8 cellular contexts compared by ENCODE assay signal in genomic region chr1:154669464-154670282, GRCh38.
DNase-seq lines count a peak whose midpoint lies in the region; ATAC-seq, FAIRE-seq and TF ChIP-seq lines count a peak whose summit lies in the region.

No MANE protein-coding gene starts in this region.

- intact Hi-C loops in kidney (cut with DNase I): loop anchor here (5.0 kb wide), 1 partner anchor 208 kb away; no protein-coding TSS in a partner anchor

- DNase-seq in COLO668 (lab: John Stamatoyannopoulos, UW; ENCODE audit: unreplicated experiment): peak; percentile 64
- peak; percentile 56 for DNase-seq in HFFc6
- DNase-seq in NCI-H2196 treated with DMSO at 0.1 percent for 48 hours (lab: John Stamatoyannopoulos, UW; ENCODE audit: unreplicated experiment): peak; percentile 70
- DNase-seq in activated CD4-positive, CD25-positive, alpha-beta regulatory T cell (lab: John Stamatoyannopoulos, UW): peak; percentile 6 to 32 (median 24)
- peak; percentile 80 to 87 for DNase-seq in cardiac fibroblast (ENCODE audit: low read depth in 2 of 2)
- DNase-seq in kidney: peak; percentile 80
- peak; percentile 77 for DNase-seq in stimulated activated CD4-positive, alpha-beta T cell treated with anti-CD3 and anti-CD28 coated beads, Interleukin-1b, Interleukin-23, amount 100 ng/mL, for 48 hours

- H3K4me1 ChIP-seq in kidney (ENCODE audit: control insufficient read depth in 1 of 2, insufficient read depth in 1 of 2, low read depth in 1 of 2, low read length in 2 of 2): no peaks in the 10 kb centered on the region

- FAIRE-seq in kidney (lab: Jason Lieb, UNC): no peak

- H3K36me3 Mint-ChIP-seq in HFFc6 (ENCODE audit: low read depth): no peaks in the 10 kb centered on the region

- ATAC-seq in HG03039 (IDR thresholded peaks at IDR 0.05; ENCODE audit: unreplicated experiment): no peak

- no peaks in the 10 kb centered on the region for H3K9me3 ChIP-seq in kidney (ENCODE audit: control insufficient read depth in 1 of 2, low read length in 2 of 2)

- no peak overlapping the region for H3K9ac ChIP-seq in kidney (ENCODE audit: low read length in 2 of 2)

- TF ChIP-seq CTCF in HFFc6 (IDR thresholded peaks at IDR 0.05) (peak; percentile 84), cardiac fibroblast (IDR thresholded peaks at IDR 0.05; ENCODE audit: low read depth, low read length) (peak; percentile 86), kidney (IDR thresholded peaks at IDR 0.05; ENCODE audit: borderline replicate concordance, extremely low read depth, insufficient read depth) (peak; percentile 86)

- H3K4me3 ChIP-seq in cardiac fibroblast (replicated peaks in 1 of 2; ENCODE audit: low read depth in 2 of 2, low read length in 2 of 2) (no peak overlapping the region), kidney (ENCODE audit: low read length in 2 of 2) (no peak overlapping the region)

- H3K27ac Mint-ChIP-seq in HFFc6: no peak overlapping the region

- H3K27ac ChIP-seq in kidney (ENCODE audit: low read depth in 2 of 2, low read length in 2 of 2): no peak overlapping the region

- no peaks in the 10 kb centered on the region for H3K4me1 Mint-ChIP-seq in HFFc6 (ENCODE audit: low read depth)

- no peak overlapping the region for H3K4me3 Mint-ChIP-seq in HFFc6

- H3K36me3 ChIP-seq in kidney (ENCODE audit: control insufficient read depth in 1 of 2, insufficient read depth in 2 of 2, low read length in 2 of 2): no peaks in the 10 kb centered on the region

- peaks cover 26% of the 10 kb centered on the region for H3K27me3 Mint-ChIP-seq in HFFc6 (ENCODE audit: insufficient read depth)

- H3K9me3 Mint-ChIP-seq in HFFc6: no peaks in the 10 kb centered on the region

Comparison
In these comparisons a context has a peak if more than half of its experiments do, and no peak if none do; other contexts are left out.
1. DNase-seq: peak in every context shown above with its lines; median percentile 84 in cardiac fibroblast; 80 in kidney; 77 in stimulated activated CD4-positive, alpha-beta T cell treated with anti-CD3 and anti-CD28 coated beads, Interleukin-1b, Interleukin-23, amount 100 ng/mL, for 48 hours; 70 in NCI-H2196 treated with DMSO at 0.1 percent for 48 hours; 64 in COLO668; 56 in HFFc6; 24 in activated CD4-positive, CD25-positive, alpha-beta regulatory T cell.